ENCODE assay signal across 8 cellular contexts in genomic region chr6:31462964-31463940, GRCh38. TPM values are rescaled to one million over a fixed set of nuclear protein-coding genes. Genes with fewer than 3 reads are reported as not detected.
DNase-seq lines count a peak whose midpoint lies in the region; ATAC-seq and TF ChIP-seq lines count a peak whose summit lies in the region.

No MANE protein-coding gene starts in this region.

- H3K4me1 ChIP-seq in naive thymus-derived CD4-positive, alpha-beta T cell (ENCODE audit: control insufficient read depth in 2 of 2, insufficient read depth in 2 of 2, low read length in 2 of 2), result peaks cover 35 to 37% of the 10 kb centered on the region in 2 donors

- peak overlapping the region; percentile 99 for H3K27ac ChIP-seq in naive thymus-derived CD4-positive, alpha-beta T cell (ENCODE audit: low read depth, low read length)

- DNase-seq in AG08395 (ENCODE audit: low spot score) (peak; percentile 90), NOMO-1 treated with dmso at 0.1 percent for 144 hours (lab: John Stamatoyannopoulos, UW; ENCODE audit: unreplicated experiment) (peak; percentile 83), fibroblast of mammary gland (ENCODE audit: low read depth) (peak; percentile 57)
- peak; percentile 77 to 92 (median 90) for DNase-seq in naive thymus-derived CD4-positive, alpha-beta T cell
- peak; percentile 77 to 87 for DNase-seq in stimulated activated CD8-positive, alpha-beta memory T cell treated with anti-CD3 and anti-CD28 coated beads, Interleukin-7, amount 100 ng/mL, for 4 hours (ENCODE audit: low read depth in 2 of 2)

- CTCF ChIA-PET in naive thymus-derived CD4-positive, alpha-beta T cell (lab: Charles Lee), result interaction anchor here (0.8 to 1.2 kb wide), 5 partner anchors 21 to 97 kb away, joined by 3 to 6 read pairs (median 3); no protein-coding TSS in a partner anchor

- POLR2A ChIA-PET in naive thymus-derived CD4-positive, alpha-beta T cell (lab: Charles Lee), result interaction anchor here (0.6 to 1.6 kb wide), 16 partner anchors 9 to 1498 kb away, joined by 3 to 8 read pairs (median 4); partner anchors contain the start of genes DDX39B and MICB

- H3K4me1 Mint-ChIP-seq in activated T-helper 17 cell treated with anti-CD3 and anti-CD28 coated beads, Interleukin-2, amount 50 U/mL, for 72 hours, result peaks cover 41% of the 10 kb centered on the region
- peaks cover 42 to 70% (median 62%) of the 10 kb centered on the region in 7 donors for H3K4me1 Mint-ChIP-seq in naive thymus-derived CD4-positive, alpha-beta T cell

- H3K9me3 ChIP-seq in naive thymus-derived CD4-positive, alpha-beta T cell (ENCODE audit: control insufficient read depth in 2 of 3, low read length in 3 of 3), result no peaks in the 10 kb centered on the region

- H3K27me3 ChIP-seq in naive thymus-derived CD4-positive, alpha-beta T cell (ENCODE audit: control insufficient read depth in 2 of 2, insufficient read depth in 2 of 2, low read length in 2 of 2), result no peaks in the 10 kb centered on the region

- ATAC-seq in GM19025 (IDR thresholded peaks at IDR 0.05; ENCODE audit: low read depth, unreplicated experiment) (peak; percentile 88), HG03342 (IDR thresholded peaks at IDR 0.05; ENCODE audit: unreplicated experiment) (peak; percentile 94)
- peak; percentile 95 for ATAC-seq in activated T-helper 17 cell treated with anti-CD3 and anti-CD28 coated beads, Interleukin-2, amount 50 U/mL, for 72 hours (replicated peaks)
- ATAC-seq in naive thymus-derived CD4-positive, alpha-beta T cell, result peak; percentile 95

- H3K27ac Mint-ChIP-seq in activated T-helper 17 cell treated with anti-CD3 and anti-CD28 coated beads, Interleukin-2, amount 50 U/mL, for 72 hours, result peak overlapping the region; percentile 100
- peak overlapping the region; percentile 96 to 99 (median 99) for H3K27ac Mint-ChIP-seq in naive thymus-derived CD4-positive, alpha-beta T cell

- peaks cover 60% of the 10 kb centered on the region for H3K36me3 Mint-ChIP-seq in activated T-helper 17 cell treated with anti-CD3 and anti-CD28 coated beads, Interleukin-2, amount 50 U/mL, for 72 hours (ENCODE audit: low read depth)
- peaks cover 10 to 36% (median 25%) of the 10 kb centered on the region in 5 donors for H3K36me3 Mint-ChIP-seq in naive thymus-derived CD4-positive, alpha-beta T cell

- peak overlapping the region; percentile 100 for H3K4me3 Mint-ChIP-seq in activated T-helper 17 cell treated with anti-CD3 and anti-CD28 coated beads, Interleukin-2, amount 50 U/mL, for 72 hours
- peak overlapping the region; percentile 96 to 100 (median 100) for H3K4me3 Mint-ChIP-seq in naive thymus-derived CD4-positive, alpha-beta T cell

- peaks cover 0 to 15% (median 0%) of the 10 kb centered on the region in 3 experiments for H3K36me3 ChIP-seq in naive thymus-derived CD4-positive, alpha-beta T cell (ENCODE audit: control insufficient read depth in 2 of 3, insufficient read depth in 3 of 3, low read length in 3 of 3)

- H3K4me3 ChIP-seq in fibroblast of mammary gland (ENCODE audit: control insufficient read depth, low read depth, low read length), result no peak overlapping the region
- H3K4me3 ChIP-seq in naive thymus-derived CD4-positive, alpha-beta T cell (ENCODE audit: low read length), result peak overlapping the region; percentile 90

- TF ChIP-seq CTCF in fibroblast of mammary gland (conservative IDR thresholded peaks at IDR 0.05; ENCODE audit: control insufficient read depth, insufficient read depth, low read depth, low read length), result no peak

- intact Hi-C loops in naive thymus-derived CD4-positive, alpha-beta T cell (cut with micrococcal nuclease), result loop anchor here (1.0 to 10.0 kb wide), 2 partner anchors 29 to 188 kb away; partner anchors contain the start of gene HLA-C (in 1 of the 2)

- H3K27me3 Mint-ChIP-seq in activated T-helper 17 cell treated with anti-CD3 and anti-CD28 coated beads, Interleukin-2, amount 50 U/mL, for 72 hours, result no peaks in the 10 kb centered on the region
- H3K27me3 Mint-ChIP-seq in naive thymus-derived CD4-positive, alpha-beta T cell, result peaks cover 0 to 9% (median 0%) of the 10 kb centered on the region in 5 donors

- no peaks in the 10 kb centered on the region for H3K9me3 Mint-ChIP-seq in activated T-helper 17 cell treated with anti-CD3 and anti-CD28 coated beads, Interleukin-2, amount 50 U/mL, for 72 hours
- H3K9me3 Mint-ChIP-seq in naive thymus-derived CD4-positive, alpha-beta T cell, result peaks cover 0 to 2% (median 0%) of the 10 kb centered on the region in 11 donors

RNA-seq across cellular contexts. Expression of gene MICB, which starts 34.7 kb away (rescaled TPM):
- total RNA-seq in activated T-helper 17 cell treated with anti-CD3 and anti-CD28 coated beads, Interleukin-2, amount 50 U/mL, for 72 hours, result 10 to 100 TPM; 25.8 to 34.3 TPM
- total RNA-seq in naive thymus-derived CD4-positive, alpha-beta T cell, result 10 to 100 TPM; 11.7 to 49.5 (median 13.3) TPM
- polyA plus RNA-seq in naive thymus-derived CD4-positive, alpha-beta T cell, result 1 to 10 TPM; 3.4 to 4.7 TPM

RNA-seq across cellular contexts. Expression of gene MICA, which starts 59.9 kb away (rescaled TPM):
- total RNA-seq in activated T-helper 17 cell treated with anti-CD3 and anti-CD28 coated beads, Interleukin-2, amount 50 U/mL, for 72 hours, result 10 to 100 TPM; 11.6 to 16.2 TPM
- 10 to 100 TPM; 12.1 to 17.4 (median 15.2) TPM for total RNA-seq in naive thymus-derived CD4-positive, alpha-beta T cell
- 1 to 10 TPM; 4.3 to 8.4 TPM for polyA plus RNA-seq in naive thymus-derived CD4-positive, alpha-beta T cell
